27 cellular contexts compared by ENCODE assay signal in the genomic region with DNA sequence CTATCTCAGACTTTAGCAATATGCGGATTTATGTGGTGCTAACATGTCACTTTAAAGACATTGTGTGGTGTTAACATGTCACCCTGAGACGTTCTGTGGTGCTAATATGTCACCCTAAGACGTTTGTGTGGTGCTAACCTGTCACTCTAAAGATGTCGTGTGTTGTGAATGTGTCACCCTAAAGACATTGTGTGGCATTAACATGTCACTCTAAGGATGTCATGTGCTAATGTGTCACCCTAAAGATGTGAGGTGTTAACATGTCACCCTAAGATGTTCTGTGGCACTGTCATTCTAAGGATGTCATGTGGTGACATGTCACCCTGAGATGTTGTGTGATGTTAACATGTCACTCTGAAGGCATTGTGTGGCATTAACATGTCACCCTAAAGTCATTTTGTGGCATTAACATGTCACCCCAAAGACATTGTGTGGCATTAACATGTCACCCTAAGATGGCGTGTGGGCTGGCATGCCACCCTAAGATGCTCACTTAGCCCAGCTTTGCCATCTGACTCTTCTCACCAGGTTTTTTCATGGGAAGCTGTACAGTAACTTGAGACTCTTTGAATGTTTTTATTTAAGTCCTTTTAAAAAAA.
"Had no signal": no experiment of that assay in that cellular context is flagged by ENCODE, and none has a peak within 500 bp of the region (broad histone marks: within the 10 kb centered on the region; RNA-seq: fewer than 3 reads in every experiment).

No MANE protein-coding gene starts in this region.

- H3K9me2 ChIP-seq: SK-N-SH had no signal

- H3K4me1 ChIP-seq: adrenal gland had no signal

- H3K27me3 ChIP-seq: adrenal gland, Peyer's patch, SJCRH30 had no signal

- H3K9me3 ChIP-seq: adrenal gland, Peyer's patch, SJCRH30, SK-N-SH had no signal

- H3K4me2 ChIP-seq: SK-N-SH had no signal

- H3K9ac ChIP-seq: SK-N-SH had no signal

- H3K27ac ChIP-seq: adrenal gland, RWPE1, SJCRH30, WERI-Rb-1 had no signal

- DNase-seq: activated CD4-positive, alpha-beta T cell treated with anti-CD3 and anti-CD28 coated beads for 4 hours; activated CD8-positive, alpha-beta memory T cell treated with anti-CD3 and anti-CD28 coated beads, Interleukin-2, amount 50 U/mL, for 48 hours; activated CD8-positive, alpha-beta T cell treated with anti-CD3 and anti-CD28 coated beads, Interleukin-2, amount 10 ng/mL, durations not matched to agents 7 days and 5 days; activated naive CD4-positive, alpha-beta T cell treated with anti-CD3 and anti-CD28 coated beads, Interleukin-2, amount 50 U/mL, for 16 hours; activated naive CD8-positive, alpha-beta T cell treated with anti-CD3 and anti-CD28 coated beads, Interleukin-2, amount 10 ng/mL, durations not matched to agents 7 days and 5 days; activated T-cell treated with anti-CD3 and anti-CD28 coated beads, Interleukin-2, amount 50 U/mL, for 1 hour; adrenal gland; anterior cingulate cortex; caudate nucleus; Karpas-422; MM.1S; NCI-H1105; NCI-H1436 treated with DMSO at 0.1 percent for 48 hours; NCI-H187; NCI-H2081; NCI-H2227 treated with DMSO at 0.1 percent for 48 hours; NCI-H526 treated with DMSO at 0.1 percent for 48 hours; NCI-H82; NK-92 treated with Interleukin-12 subunit alpha and Interleukin-12 subunit beta, amount 100 ng/mL, for 24 hours; Peyer's patch; Right ventricle myocardium superior; SJCRH30; SK-N-SH; T-helper 1 cell; WERI-Rb-1 had no signal

- ATAC-seq: activated CD8-positive, alpha-beta T cell treated with anti-CD3 and anti-CD28 coated beads, Interleukin-2, amount 10 ng/mL, durations not matched to agents 7 days and 5 days had no signal

- H3K36me3 ChIP-seq: WERI-Rb-1 had no signal

- H3K4me3 ChIP-seq: adrenal gland, K562, Peyer's patch, SJCRH30 had no signal
